9 cellular contexts compared by ENCODE assay signal in genomic region chr10:16779375-16779774, GRCh38. TPM values are rescaled to one million over a fixed set of nuclear protein-coding genes. Genes with fewer than 3 reads are reported as not detected.
DNase-seq lines count a peak whose midpoint lies in the region; ATAC-seq, FAIRE-seq and TF ChIP-seq lines count a peak whose summit lies in the region.
"Had no signal": no experiment of that assay in that cellular context is flagged by ENCODE, and none has a peak within 500 bp of the region (broad histone marks: within the 10 kb centered on the region; RNA-seq: fewer than 3 reads in every experiment).

No MANE protein-coding gene starts in this region.

- H3K27me3 Mint-ChIP-seq in natural killer cell treated with Interleukin-12 subunit alpha and Interleukin-12 subunit beta and Interleukin-15 and Interleukin-18, amount 100 ng/mL, for 72 hours, result no peaks in the 10 kb centered on the region

- no peak for DNase-seq in GM12891 (ENCODE audit: insufficient read length, low spot score)
- peak; percentile 37 to 64 for DNase-seq in HAP-1 (ENCODE audit: low spot score in 2 of 2)
- DNase-seq in activated CD4-positive, CD25-positive, alpha-beta regulatory T cell treated with anti-CD3 and anti-CD28 coated beads, Interleukin-2, amount 50 U/mL, for 72 hours, result peak; percentile 49
- DNase-seq in natural killer cell treated with Interleukin-12 subunit alpha and Interleukin-12 subunit beta and Interleukin-15 and Interleukin-18, amount 100 ng/mL, for 72 hours (ENCODE audit: low spot score), result no peak
- no peak for DNase-seq in iPS-NIHi7 (ENCODE audit: extremely low spot score)
- no peak for DNase-seq in foreskin melanocyte
- DNase-seq in mucosa of descending colon, result no peak
- no peak for DNase-seq in hypothalamus (lab: John Stamatoyannopoulos, UW)
- DNase-seq: EL had no signal

- in situ Hi-C loops in HAP-1 (cut with MboI; ENCODE audit: low sequenced_read_pairs), result loop anchor here (25.0 kb wide), 2 partner anchors 667 to 892 kb away; no protein-coding TSS in a partner anchor

- H3K4me3 ChIP-seq in HAP-1, result no peak overlapping the region
- no peak overlapping the region for H3K4me3 ChIP-seq in mucosa of descending colon

- peak overlapping the region in 1 of 2 donors; percentile 50 for H3K27ac Mint-ChIP-seq in natural killer cell treated with Interleukin-12 subunit alpha and Interleukin-12 subunit beta and Interleukin-15 and Interleukin-18, amount 100 ng/mL, for 72 hours

- no peak for TF ChIP-seq POLR2A in GM12891 (IDR thresholded peaks at IDR 0.05; ENCODE audit: low read depth, low read length)

- no peak overlapping the region for H3K4me3 Mint-ChIP-seq in natural killer cell treated with Interleukin-12 subunit alpha and Interleukin-12 subunit beta and Interleukin-15 and Interleukin-18, amount 100 ng/mL, for 72 hours

- H3K27me3 ChIP-seq in HAP-1 (ENCODE audit: low read depth), result no peaks in the 10 kb centered on the region

- intact Hi-C loops in mucosa of descending colon (cut with DNase I, micrococcal nuclease), result loop anchor here (5.0 to 10.0 kb wide), 2 partner anchors 875 to 877 kb away; no protein-coding TSS in a partner anchor

- peak; percentile 59 to 64 for ATAC-seq in natural killer cell treated with Interleukin-12 subunit alpha and Interleukin-12 subunit beta and Interleukin-15 and Interleukin-18, amount 100 ng/mL, for 72 hours
- ATAC-seq in mucosa of descending colon, result no peak

- H3K4me1 ChIP-seq in HAP-1 (peaks cover 27% of the 10 kb centered on the region), mucosa of descending colon (ENCODE audit: low read depth) (peaks cover 3% of the 10 kb centered on the region)

- no peak for TF ChIP-seq CTCF in mucosa of descending colon (IDR thresholded peaks at IDR 0.05)

- H3K9me3 Mint-ChIP-seq in natural killer cell treated with Interleukin-12 subunit alpha and Interleukin-12 subunit beta and Interleukin-15 and Interleukin-18, amount 100 ng/mL, for 72 hours, result no peaks in the 10 kb centered on the region

- H3K36me3 Mint-ChIP-seq in natural killer cell treated with Interleukin-12 subunit alpha and Interleukin-12 subunit beta and Interleukin-15 and Interleukin-18, amount 100 ng/mL, for 72 hours, result peaks cover 5% of the 10 kb centered on the region

- peak; percentile 82 for FAIRE-seq in GM12891 (lab: Jason Lieb, UNC)

- no peaks in the 10 kb centered on the region for H3K9me3 ChIP-seq in HAP-1
- no peaks in the 10 kb centered on the region for H3K9me3 ChIP-seq in mucosa of descending colon

- H3K36me3 ChIP-seq in HAP-1 (replicated peaks), result no peaks in the 10 kb centered on the region; the same call in 1 of the 2 replicates
- H3K36me3 ChIP-seq in mucosa of descending colon (ENCODE audit: low read depth), result no peaks in the 10 kb centered on the region

- peaks cover 26 to 30% of the 10 kb centered on the region in 2 donors for H3K4me1 Mint-ChIP-seq in natural killer cell treated with Interleukin-12 subunit alpha and Interleukin-12 subunit beta and Interleukin-15 and Interleukin-18, amount 100 ng/mL, for 72 hours (ENCODE audit: low read depth in 2 of 2)

TF ChIP-seq in GM12891, 5 proteins besides CTCF, POLR2A, EP300 and RAD21:
- no peak for TF ChIP-seq PAX5 (IDR thresholded peaks at IDR 0.05; ENCODE audit: insufficient read depth, low read length, severe bottlenecking)
- no peak for TF ChIP-seq SPI1 (IDR thresholded peaks at IDR 0.05; ENCODE audit: low read depth, low read length)
- TF ChIP-seq TAF1 (IDR thresholded peaks at IDR 0.05; ENCODE audit: low read depth, low read length), result no peak
- peak; percentile 61; the same call in 1 of the 2 replicates for TF ChIP-seq POU2F2 (IDR thresholded peaks at IDR 0.05; ENCODE audit: low read depth, low read length)
- no peak for TF ChIP-seq POLR2AphosphoS5 (IDR thresholded peaks at IDR 0.05; ENCODE audit: low read depth, low read length)

RNA-seq across cellular contexts. Expression of gene RSU1, which starts 37.8 kb away (rescaled TPM):
- 29.0 TPM for polyA plus RNA-seq in GM12891 (2012; ENCODE audit: low read depth, missing spikeins)
- total RNA-seq in natural killer cell treated with Interleukin-12 subunit alpha and Interleukin-12 subunit beta and Interleukin-15 and Interleukin-18, amount 100 ng/mL, for 72 hours, result 100 to 1,000 TPM; 108 to 200 TPM
- total RNA-seq in mucosa of descending colon, result 10 to 100 TPM; 67.2 to 94.8 (median 74.1) TPM

Comparison
In these comparisons a context has a peak if more than half of its experiments do, and no peak if none do; other contexts are left out.
1. DNase-seq: peak in HAP-1 (2 of 2) and activated CD4-positive, CD25-positive, alpha-beta regulatory T cell treated with anti-CD3 and anti-CD28 coated beads, Interleukin-2, amount 50 U/mL, for 72 hours (single experiment); none in GM12891 (single experiment), natural killer cell treated with Interleukin-12 subunit alpha and Interleukin-12 subunit beta and Interleukin-15 and Interleukin-18, amount 100 ng/mL, for 72 hours (single experiment), iPS-NIHi7 (single experiment), foreskin melanocyte (single experiment), mucosa of descending colon (0 of 3) and hypothalamus (0 of 51).